1 cellular context compared by ENCODE assay signal in the genomic region with DNA sequence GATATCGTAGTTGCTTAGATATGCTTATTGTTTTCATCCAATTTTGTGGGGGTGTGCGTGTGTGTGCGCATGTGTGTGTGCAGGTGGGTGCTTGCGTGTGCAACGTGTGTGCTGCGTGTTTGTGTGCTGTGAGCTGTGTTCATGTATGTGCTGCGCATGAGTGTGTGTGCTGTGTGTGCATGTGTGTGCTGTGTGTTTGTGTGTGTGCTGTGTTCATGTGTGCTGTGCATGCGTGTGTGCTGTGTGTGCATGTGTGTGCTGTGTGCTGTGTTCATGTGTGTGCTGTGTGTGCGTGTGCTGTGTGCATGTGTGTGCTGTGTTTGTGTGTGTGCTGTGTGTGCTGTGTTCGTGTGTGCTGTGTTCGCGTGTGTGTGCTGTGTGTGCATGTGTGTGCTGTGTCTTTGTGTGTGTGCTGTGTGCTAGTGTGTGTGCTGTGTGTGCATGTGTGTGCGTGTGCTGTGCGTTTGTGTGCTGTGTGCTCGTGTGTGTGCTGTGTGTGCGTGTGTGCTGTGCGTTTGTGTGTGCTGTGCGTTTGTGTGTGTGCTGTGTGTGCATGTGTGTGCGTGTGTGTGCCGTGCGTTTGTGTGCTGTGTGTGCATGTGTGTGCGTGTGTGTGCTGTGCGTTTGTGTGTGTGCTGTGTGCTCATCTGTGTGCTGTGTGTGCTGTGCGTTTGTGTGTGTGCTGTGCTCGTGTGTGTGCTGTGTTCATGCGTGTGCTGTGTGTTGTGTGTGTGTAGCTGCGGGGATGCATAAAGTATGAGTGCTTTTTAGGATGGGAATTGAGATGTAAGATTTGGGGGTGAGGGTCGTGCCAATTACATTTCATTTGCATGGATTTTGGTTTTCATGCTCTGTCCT.
TF ChIP-seq lines count a peak whose summit lies in the region.

No MANE protein-coding gene starts in this region.

TF ChIP-seq in HepG2, 621 proteins besides CTCF, POLR2A, EP300 and RAD21 (continued from another document and continues in another):
- 0 out of 2 replicates have a peak, but pooled peaks have one; percentile 88 for TF ChIP-seq ZNF567 (CRISPR knock-in tag; IDR thresholded peaks at IDR 0.05; ENCODE audit: borderline replicate concordance)
- TF ChIP-seq ZNF543 (CRISPR knock-in tag; IDR thresholded peaks at IDR 0.05), result no peak
- TF ChIP-seq SAFB2 (CRISPR knock-in tag; IDR thresholded peaks at IDR 0.05; ENCODE audit: borderline replicate concordance, low read depth), result peak; percentile 20
- TF ChIP-seq SNAPC4 (CRISPR knock-in tag; IDR thresholded peaks at IDR 0.05), result no peak
- peak; percentile 45; the same call in 1 of the 2 replicates for TF ChIP-seq MYC (CRISPR knock-in tag; IDR thresholded peaks at IDR 0.05; ENCODE audit: borderline replicate concordance)
- TF ChIP-seq, protein P1, sequence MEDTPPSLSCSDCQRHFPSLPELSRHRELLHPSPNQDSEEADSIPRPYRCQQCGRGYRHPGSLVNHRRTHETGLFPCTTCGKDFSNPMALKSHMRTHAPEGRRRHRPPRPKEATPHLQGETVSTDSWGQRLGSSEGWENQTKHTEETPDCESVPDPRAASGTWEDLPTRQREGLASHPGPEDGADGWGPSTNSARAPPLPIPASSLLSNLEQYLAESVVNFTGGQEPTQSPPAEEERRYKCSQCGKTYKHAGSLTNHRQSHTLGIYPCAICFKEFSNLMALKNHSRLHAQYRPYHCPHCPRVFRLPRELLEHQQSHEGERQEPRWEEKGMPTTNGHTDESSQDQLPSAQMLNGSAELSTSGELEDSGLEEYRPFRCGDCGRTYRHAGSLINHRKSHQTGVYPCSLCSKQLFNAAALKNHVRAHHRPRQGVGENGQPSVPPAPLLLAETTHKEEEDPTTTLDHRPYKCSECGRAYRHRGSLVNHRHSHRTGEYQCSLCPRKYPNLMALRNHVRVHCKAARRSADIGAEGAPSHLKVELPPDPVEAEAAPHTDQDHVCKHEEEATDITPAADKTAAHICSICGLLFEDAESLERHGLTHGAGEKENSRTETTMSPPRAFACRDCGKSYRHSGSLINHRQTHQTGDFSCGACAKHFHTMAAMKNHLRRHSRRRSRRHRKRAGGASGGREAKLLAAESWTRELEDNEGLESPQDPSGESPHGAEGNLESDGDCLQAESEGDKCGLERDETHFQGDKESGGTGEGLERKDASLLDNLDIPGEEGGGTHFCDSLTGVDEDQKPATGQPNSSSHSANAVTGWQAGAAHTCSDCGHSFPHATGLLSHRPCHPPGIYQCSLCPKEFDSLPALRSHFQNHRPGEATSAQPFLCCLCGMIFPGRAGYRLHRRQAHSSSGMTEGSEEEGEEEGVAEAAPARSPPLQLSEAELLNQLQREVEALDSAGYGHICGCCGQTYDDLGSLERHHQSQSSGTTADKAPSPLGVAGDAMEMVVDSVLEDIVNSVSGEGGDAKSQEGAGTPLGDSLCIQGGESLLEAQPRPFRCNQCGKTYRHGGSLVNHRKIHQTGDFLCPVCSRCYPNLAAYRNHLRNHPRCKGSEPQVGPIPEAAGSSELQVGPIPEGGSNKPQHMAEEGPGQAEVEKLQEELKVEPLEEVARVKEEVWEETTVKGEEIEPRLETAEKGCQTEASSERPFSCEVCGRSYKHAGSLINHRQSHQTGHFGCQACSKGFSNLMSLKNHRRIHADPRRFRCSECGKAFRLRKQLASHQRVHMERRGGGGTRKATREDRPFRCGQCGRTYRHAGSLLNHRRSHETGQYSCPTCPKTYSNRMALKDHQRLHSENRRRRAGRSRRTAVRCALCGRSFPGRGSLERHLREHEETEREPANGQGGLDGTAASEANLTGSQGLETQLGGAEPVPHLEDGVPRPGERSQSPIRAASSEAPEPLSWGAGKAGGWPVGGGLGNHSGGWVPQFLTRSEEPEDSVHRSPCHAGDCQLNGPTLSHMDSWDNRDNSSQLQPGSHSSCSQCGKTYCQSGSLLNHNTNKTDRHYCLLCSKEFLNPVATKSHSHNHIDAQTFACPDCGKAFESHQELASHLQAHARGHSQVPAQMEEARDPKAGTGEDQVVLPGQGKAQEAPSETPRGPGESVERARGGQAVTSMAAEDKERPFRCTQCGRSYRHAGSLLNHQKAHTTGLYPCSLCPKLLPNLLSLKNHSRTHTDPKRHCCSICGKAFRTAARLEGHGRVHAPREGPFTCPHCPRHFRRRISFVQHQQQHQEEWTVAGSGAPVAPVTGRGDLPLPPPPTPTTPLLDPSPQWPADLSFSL (CRISPR knock-in tag; IDR thresholded peaks at IDR 0.05), result peak; percentile 98
- TF ChIP-seq ZHX1 (CRISPR knock-in tag; IDR thresholded peaks at IDR 0.05; ENCODE audit: low read depth), result peak; percentile 73; the same call in 1 of the 2 replicates
- no peak for TF ChIP-seq ZNF510 (CRISPR knock-in tag; IDR thresholded peaks at IDR 0.05; ENCODE audit: low read depth)
- TF ChIP-seq HBP1 (CRISPR knock-in tag; IDR thresholded peaks at IDR 0.05; ENCODE audit: low read depth), result 0 out of 2 replicates have a peak, but pooled peaks have one; percentile 19
- TF ChIP-seq CREB1 (IDR thresholded peaks at IDR 0.05), result no peak
- TF ChIP-seq CREB1 (CRISPR knock-in tag; IDR thresholded peaks at IDR 0.05), result no peak
- TF ChIP-seq REXO4 (CRISPR knock-in tag; IDR thresholded peaks at IDR 0.05; ENCODE audit: borderline replicate concordance), result peak; percentile 24; the same call in 1 of the 2 replicates
- TF ChIP-seq ZNF121 (CRISPR knock-in tag; IDR thresholded peaks at IDR 0.05), result no peak
- TF ChIP-seq ZNF569 (CRISPR knock-in tag; IDR thresholded peaks at IDR 0.05; ENCODE audit: borderline replicate concordance), result 0 out of 2 replicates have a peak, but pooled peaks have one; percentile 31
- TF ChIP-seq PHF20 (CRISPR knock-in tag; IDR thresholded peaks at IDR 0.05), result no peak
- peak; percentile 63 for TF ChIP-seq SRSF1 (optimal IDR thresholded peaks at IDR 0.05; ENCODE audit: low read depth, low read length)
- TF ChIP-seq ZNF160 (CRISPR knock-in tag; IDR thresholded peaks at IDR 0.05), result peak; percentile 60; the same call in 1 of the 2 replicates
- no peak for TF ChIP-seq CBFB (CRISPR knock-in tag; IDR thresholded peaks at IDR 0.05)
- TF ChIP-seq RFX5 (IDR thresholded peaks at IDR 0.05; ENCODE audit: low read depth, low read length), result no peak
- no peak for TF ChIP-seq ZBTB42 (CRISPR knock-in tag; IDR thresholded peaks at IDR 0.05)
- TF ChIP-seq ZNF546 (CRISPR knock-in tag; conservative IDR thresholded peaks at IDR 0.05), result no peak; the same call in 1 of the 2 replicates
- no peak for TF ChIP-seq FLYWCH1 (CRISPR knock-in tag; IDR thresholded peaks at IDR 0.05)
- TF ChIP-seq SMAD3 (CRISPR knock-in tag; IDR thresholded peaks at IDR 0.05), result no peak
- no peak for TF ChIP-seq MAFF (IDR thresholded peaks at IDR 0.05; ENCODE audit: low read depth, low read length)
- TF ChIP-seq, protein P2, sequence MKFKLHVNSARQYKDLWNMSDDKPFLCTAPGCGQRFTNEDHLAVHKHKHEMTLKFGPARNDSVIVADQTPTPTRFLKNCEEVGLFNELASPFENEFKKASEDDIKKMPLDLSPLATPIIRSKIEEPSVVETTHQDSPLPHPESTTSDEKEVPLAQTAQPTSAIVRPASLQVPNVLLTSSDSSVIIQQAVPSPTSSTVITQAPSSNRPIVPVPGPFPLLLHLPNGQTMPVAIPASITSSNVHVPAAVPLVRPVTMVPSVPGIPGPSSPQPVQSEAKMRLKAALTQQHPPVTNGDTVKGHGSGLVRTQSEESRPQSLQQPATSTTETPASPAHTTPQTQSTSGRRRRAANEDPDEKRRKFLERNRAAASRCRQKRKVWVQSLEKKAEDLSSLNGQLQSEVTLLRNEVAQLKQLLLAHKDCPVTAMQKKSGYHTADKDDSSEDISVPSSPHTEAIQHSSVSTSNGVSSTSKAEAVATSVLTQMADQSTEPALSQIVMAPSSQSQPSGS (CRISPR knock-in tag; IDR thresholded peaks at IDR 0.05), result no peak
- no peak for TF ChIP-seq TCF12 (IDR thresholded peaks at IDR 0.05)
- TF ChIP-seq TCF12 (CRISPR knock-in tag; IDR thresholded peaks at IDR 0.05), result no peak
- no peak for TF ChIP-seq GATAD1 (CRISPR knock-in tag; IDR thresholded peaks at IDR 0.05)
- 0 out of 2 replicates have a peak, but pooled peaks have one; percentile 82 for TF ChIP-seq TIGD3 (CRISPR knock-in tag; IDR thresholded peaks at IDR 0.05; ENCODE audit: borderline replicate concordance)
- TF ChIP-seq ZBTB38 (CRISPR knock-in tag; IDR thresholded peaks at IDR 0.05), result 0 out of 2 replicates have a peak, but pooled peaks have one; percentile 6
- TF ChIP-seq ZBTB20 (CRISPR knock-in tag; IDR thresholded peaks at IDR 0.05; ENCODE audit: borderline replicate concordance, low read depth), result 0 out of 2 replicates have a peak, but pooled peaks have one; percentile 47
- TF ChIP-seq, protein P3, sequence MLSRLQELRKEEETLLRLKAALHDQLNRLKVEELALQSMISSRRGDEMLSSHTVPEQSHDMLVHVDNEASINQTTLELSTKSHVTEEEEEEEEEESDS (CRISPR knock-in tag; IDR thresholded peaks at IDR 0.05; ENCODE audit: borderline replicate concordance), result no peak; the same call in 1 of the 2 replicates
- TF ChIP-seq FOXC1 (CRISPR knock-in tag; IDR thresholded peaks at IDR 0.05; ENCODE audit: borderline replicate concordance), result peak; percentile 70
- TF ChIP-seq ZFY (CRISPR knock-in tag; IDR thresholded peaks at IDR 0.05), result 0 out of 2 replicates have a peak, but pooled peaks have one; percentile 5
- TF ChIP-seq, protein P4, sequence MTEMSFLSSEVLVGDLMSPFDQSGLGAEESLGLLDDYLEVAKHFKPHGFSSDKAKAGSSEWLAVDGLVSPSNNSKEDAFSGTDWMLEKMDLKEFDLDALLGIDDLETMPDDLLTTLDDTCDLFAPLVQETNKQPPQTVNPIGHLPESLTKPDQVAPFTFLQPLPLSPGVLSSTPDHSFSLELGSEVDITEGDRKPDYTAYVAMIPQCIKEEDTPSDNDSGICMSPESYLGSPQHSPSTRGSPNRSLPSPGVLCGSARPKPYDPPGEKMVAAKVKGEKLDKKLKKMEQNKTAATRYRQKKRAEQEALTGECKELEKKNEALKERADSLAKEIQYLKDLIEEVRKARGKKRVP (CRISPR knock-in tag; IDR thresholded peaks at IDR 0.05), result no peak
